23 cellular contexts compared by ENCODE assay signal in genomic region chr17:18071751-18072150, GRCh38.
"Had no signal": no experiment of that assay in that cellular context is flagged by ENCODE, and none has a peak within 500 bp of the region (broad histone marks: within the 10 kb centered on the region; RNA-seq: fewer than 3 reads in every experiment).

No MANE protein-coding gene starts in this region.

- H3K27me3 ChIP-seq: adrenal gland, right lobe of liver, stomach, suprapubic skin, tibial nerve had no signal

- H3K36me3 ChIP-seq: adrenal gland, right lobe of liver had no signal

- H3K27ac ChIP-seq: adrenal gland, lower lobe of right lung, right lobe of liver, skin epidermis, stomach, suprapubic skin, tibial nerve had no signal

- H3K4me3 Mint-ChIP-seq: activated CD4-positive, alpha-beta memory T cell treated with anti-CD3 and anti-CD28 coated beads, Interleukin-2, amount 10 ng/mL, durations not matched to agents 7 days and 5 days; stimulated activated memory B cell treated with anti-CD40 and anti-IgM and Interleukin-4, amounts not matched to agents 10 μg/mL and 1 μg/mL and 100 μg/mL, for 72 hours; WTC11 had no signal

- H3K36me3 Mint-ChIP-seq: activated naive CD4-positive, alpha-beta T cell treated with anti-CD3 and anti-CD28 coated beads, Interleukin-2, amount 50 U/mL, for 72 hours; stimulated activated memory B cell treated with anti-CD40 and anti-IgM and Interleukin-4, amounts not matched to agents 10 μg/mL and 1 μg/mL and 100 μg/mL, for 72 hours; WTC11 had no signal

- FAIRE-seq: colon, urothelium cell line had no signal

- H3K4me3 ChIP-seq: adrenal gland, lower lobe of right lung, right lobe of liver, skin epidermis, stomach, suprapubic skin had no signal

- H3K9me3 Mint-ChIP-seq: activated CD4-positive, alpha-beta memory T cell treated with anti-CD3 and anti-CD28 coated beads, Interleukin-2, amount 10 ng/mL, durations not matched to agents 7 days and 5 days; activated naive CD4-positive, alpha-beta T cell treated with anti-CD3 and anti-CD28 coated beads, Interleukin-2, amount 50 U/mL, for 72 hours; nephron progenitor cell; stimulated activated memory B cell treated with anti-CD40 and anti-IgM and Interleukin-4, amounts not matched to agents 10 μg/mL and 1 μg/mL and 100 μg/mL, for 72 hours; WTC11 had no signal

- ATAC-seq: left lobe of liver; lower lobe of right lung; right lobe of liver; stimulated activated memory B cell treated with anti-CD40 and anti-IgM and Interleukin-4, amounts not matched to agents 10 μg/mL and 1 μg/mL and 100 μg/mL, for 72 hours; WTC11 had no signal

- H3K27ac Mint-ChIP-seq: activated CD4-positive, alpha-beta memory T cell treated with anti-CD3 and anti-CD28 coated beads, Interleukin-2, amount 10 ng/mL, durations not matched to agents 7 days and 5 days; activated naive CD4-positive, alpha-beta T cell treated with anti-CD3 and anti-CD28 coated beads, Interleukin-2, amount 50 U/mL, for 72 hours; stimulated activated memory B cell treated with anti-CD40 and anti-IgM and Interleukin-4, amounts not matched to agents 10 μg/mL and 1 μg/mL and 100 μg/mL, for 72 hours; WTC11 had no signal

- DNase-seq: activated CD4-positive, alpha-beta memory T cell treated with anti-CD3 and anti-CD28 coated beads, Interleukin-2, amount 10 ng/mL, durations not matched to agents 7 days and 5 days; activated CD4-positive, alpha-beta T cell treated with anti-CD3 and anti-CD28 coated beads for 48 hours; activated T-cell treated with anti-CD3 and anti-CD28 coated beads for 4 hours; adrenal gland; central memory CD4-positive, alpha-beta T cell; effector memory CD4-positive, alpha-beta T cell; foreskin melanocyte; lower lobe of right lung; nephron progenitor cell; occipital lobe; right lobe of liver; stimulated activated CD4-positive, alpha-beta T cell treated with anti-CD3 and anti-CD28 coated beads, Interleukin-2, amount 100 ng/mL, for 24 hours; stomach; T-helper 9 cell had no signal

- H3K9me3 ChIP-seq: adrenal gland, lower lobe of right lung, right lobe of liver, stomach, suprapubic skin, tibial nerve had no signal

- H3K4me1 Mint-ChIP-seq: stimulated activated memory B cell treated with anti-CD40 and anti-IgM and Interleukin-4, amounts not matched to agents 10 μg/mL and 1 μg/mL and 100 μg/mL, for 72 hours had no signal

- H3K4me1 ChIP-seq: lower lobe of right lung, suprapubic skin had no signal
